In genomic region chr7:98351136-98351535, GRCh38 we compare ENCODE assay signal across 18 cellular contexts.
"Had no signal": no experiment of that assay in that cellular context is flagged by ENCODE, and none has a peak within 500 bp of the region (broad histone marks: within the 10 kb centered on the region; RNA-seq: fewer than 3 reads in every experiment).

No MANE protein-coding gene starts in this region.

- H3K36me3 Mint-ChIP-seq: immature natural killer cell had no signal

- DNase-seq: effector CD4-positive, alpha-beta T cell; endodermal cell; erythroblast; foreskin keratinocyte; immature natural killer cell; kidney; left cardiac atrium; left ventricle myocardium inferior; lower lobe of right lung; mucosa of descending colon; naive thymus-derived CD8-positive, alpha-beta T cell; pancreas; right cardiac atrium; small intestine; stimulated activated CD4-positive, alpha-beta T cell treated with anti-CD3 and anti-CD28 coated beads, Interleukin-2, amount 100 ng/mL, for 48 hours; testis had no signal

- H3K27ac Mint-ChIP-seq: endodermal cell; immature natural killer cell; naive thymus-derived CD8-positive, alpha-beta T cell; progenitor cell of endocrine pancreas; stimulated activated naive CD8-positive, alpha-beta T cell treated with anti-CD3 and anti-CD28 coated beads, Interleukin-15, Interleukin-2, amounts not matched to agents 100 ng/mL and 50 ng/mL, for 24 hours had no signal

- H3K4me3 Mint-ChIP-seq: endodermal cell; immature natural killer cell; naive thymus-derived CD8-positive, alpha-beta T cell; stimulated activated naive CD8-positive, alpha-beta T cell treated with anti-CD3 and anti-CD28 coated beads, Interleukin-15, Interleukin-2, amounts not matched to agents 100 ng/mL and 50 ng/mL, for 24 hours had no signal

- H3K4me1 Mint-ChIP-seq: immature natural killer cell; naive thymus-derived CD8-positive, alpha-beta T cell had no signal

- ATAC-seq: foreskin keratinocyte; left cardiac atrium; lower lobe of right lung; mucosa of descending colon; naive thymus-derived CD8-positive, alpha-beta T cell; pancreas; right cardiac atrium had no signal

- H3K9me3 Mint-ChIP-seq: endodermal cell; immature natural killer cell; stimulated activated naive CD8-positive, alpha-beta T cell treated with anti-CD3 and anti-CD28 coated beads, Interleukin-15, Interleukin-2, amounts not matched to agents 100 ng/mL and 50 ng/mL, for 24 hours had no signal
